Comparison of ENCODE assay signal across 8 cellular contexts in genomic region chr5:135398855-135399837, GRCh38. TPM values are rescaled to one million over a fixed set of nuclear protein-coding genes. Genes with fewer than 3 reads are reported as not detected.
DNase-seq lines count a peak whose midpoint lies in the region; ATAC-seq, FAIRE-seq and TF ChIP-seq lines count a peak whose summit lies in the region.

TSS of gene MACROH2A1 (minus strand) at chr5:135399231. CDS start at chr5:135389093, 10,138 bp downstream.

- ATAC-seq in HG02571 (IDR thresholded peaks at IDR 0.05; ENCODE audit: unreplicated experiment) = peak; percentile 87

- H3K36me3 Mint-ChIP-seq in astrocyte (ENCODE audit: low read depth, unreplicated experiment) = peaks cover 2% of the 10 kb centered on the region

- H3K27ac Mint-ChIP-seq in astrocyte (ENCODE audit: unreplicated experiment) = peak within 1 kb of the TSS; percentile 94

- no peaks in the 10 kb centered on the region for H3K9me3 ChIP-seq in astrocyte (ENCODE audit: insufficient read depth, low read depth, low read length)
- H3K9me3 ChIP-seq in hepatocyte (ENCODE audit: low read depth) = no peaks in the 10 kb centered on the region

- TF ChIP-seq CTCF in astrocyte (IDR thresholded peaks at IDR 0.05; ENCODE audit: insufficient read depth, low read depth, low read length) (no peak), hepatocyte (IDR thresholded peaks at IDR 0.05; ENCODE audit: poor library complexity) (no peak), retinal pigment epithelial cell (conservative IDR thresholded peaks at IDR 0.05; ENCODE audit: low read depth, low read length) (no peak)

- H3K79me2 ChIP-seq in astrocyte (ENCODE audit: insufficient read depth, low read length) (peaks cover 55% of the 10 kb centered on the region), hepatocyte (peaks cover 57% of the 10 kb centered on the region)

- H2AFZ ChIP-seq in astrocyte (ENCODE audit: low read depth, low read length) (peak within 1 kb of the TSS; percentile 97), hepatocyte (peak within 1 kb of the TSS; percentile 90)

- DNase-seq in GM12891 (ENCODE audit: insufficient read length, low spot score) (peak; percentile 78), NCI-H1105 treated with DMSO at 0.1 percent for 48 hours (lab: John Stamatoyannopoulos, UW) (peak; percentile 54), T-helper 9 cell (peak; percentile 73), astrocyte (ENCODE audit: low read depth) (peak; percentile 68), hepatocyte (ENCODE audit: low spot score) (peak; percentile 95), retinal pigment epithelial cell (ENCODE audit: low read depth) (peak; percentile 45), KG1 (lab: John Stamatoyannopoulos, UW) (no peak)

- H3K27ac ChIP-seq in astrocyte (ENCODE audit: low read depth, low read length) = peak within 1 kb of the TSS; percentile 87
- H3K27ac ChIP-seq in hepatocyte = peak within 1 kb of the TSS; percentile 99

- FAIRE-seq in GM12891 (lab: Jason Lieb, UNC) (peak; percentile 90), astrocyte (lab: Jason Lieb, UNC) (no peak)

- H3K9me2 ChIP-seq in hepatocyte (replicated peaks; ENCODE audit: insufficient read depth) = no peaks in the 10 kb centered on the region

- H3K27me3 Mint-ChIP-seq in astrocyte (ENCODE audit: low read depth, unreplicated experiment) = peaks cover 3% of the 10 kb centered on the region

- TF ChIP-seq POLR2A in GM12891 (IDR thresholded peaks at IDR 0.05; ENCODE audit: low read depth, low read length) = peak; percentile 64; the same call in 1 of the 2 replicates

- H3K4me1 Mint-ChIP-seq in astrocyte (ENCODE audit: low read depth, unreplicated experiment) = peaks cover 35% of the 10 kb centered on the region

- peaks cover 30% of the 10 kb centered on the region for H3K4me1 ChIP-seq in astrocyte (ENCODE audit: insufficient read depth, low read length)
- peaks cover 45% of the 10 kb centered on the region for H3K4me1 ChIP-seq in hepatocyte (ENCODE audit: insufficient read depth)

- H3K27me3 ChIP-seq in astrocyte (ENCODE audit: insufficient read depth, low read length) = no peaks in the 10 kb centered on the region
- H3K27me3 ChIP-seq in hepatocyte = no peaks in the 10 kb centered on the region

- H4K20me1 ChIP-seq in astrocyte (ENCODE audit: insufficient read depth, low read length) (peaks cover 42% of the 10 kb centered on the region), hepatocyte (ENCODE audit: insufficient read depth, poor library complexity, severe bottlenecking) (peaks cover 40% of the 10 kb centered on the region)

- H3K9ac ChIP-seq in astrocyte (ENCODE audit: low read length) = peak within 1 kb of the TSS; percentile 96

- 5% methylated on average over 47 of the region's 111 CpGs for WGBS in hepatocyte (ENCODE audit: low lambda C conversion rate, missing lambda C conversion rate)

- H3K4me3 ChIP-seq in astrocyte (ENCODE audit: insufficient read depth, low read depth, low read length) (peak within 1 kb of the TSS; percentile 79), hepatocyte (peak within 1 kb of the TSS; percentile 96), retinal pigment epithelial cell (ENCODE audit: low read length) (peak within 1 kb of the TSS; percentile 78)

- H3K9me3 Mint-ChIP-seq in astrocyte (ENCODE audit: unreplicated experiment) = no peaks in the 10 kb centered on the region

- H3K36me3 ChIP-seq in astrocyte (ENCODE audit: insufficient read depth, low read length) (no peaks in the 10 kb centered on the region), hepatocyte (replicated peaks; ENCODE audit: insufficient read depth, low read depth) (no peaks in the 10 kb centered on the region)

- peak within 1 kb of the TSS; percentile 94 for H3K4me3 Mint-ChIP-seq in astrocyte (ENCODE audit: unreplicated experiment)

- H3K4me2 ChIP-seq in astrocyte (ENCODE audit: low read length) (peak within 1 kb of the TSS; percentile 98), hepatocyte (peak within 1 kb of the TSS; percentile 86)

TF ChIP-seq in GM12891, 5 proteins besides CTCF, POLR2A, EP300 and RAD21:
- TF ChIP-seq SPI1 (IDR thresholded peaks at IDR 0.05; ENCODE audit: low read depth, low read length) = no peak
- TF ChIP-seq TAF1 (IDR thresholded peaks at IDR 0.05; ENCODE audit: low read depth, low read length) = peak; percentile 74
- TF ChIP-seq POU2F2 (IDR thresholded peaks at IDR 0.05; ENCODE audit: low read depth, low read length) = peak; percentile 6; the same call in 1 of the 2 replicates
- TF ChIP-seq POLR2AphosphoS5 (IDR thresholded peaks at IDR 0.05; ENCODE audit: low read depth, low read length) = peak; percentile 78
- peak; percentile 80 for TF ChIP-seq PAX5 (IDR thresholded peaks at IDR 0.05; ENCODE audit: insufficient read depth, low read length, severe bottlenecking)

RNA-seq across cellular contexts. Expression of gene MACROH2A1, which starts in this region (rescaled TPM):
- polyA plus RNA-seq in GM12891 (2012; ENCODE audit: low read depth, missing spikeins) = 86.5 TPM
- total RNA-seq in astrocyte = 121 and 143 TPM in 2 replicates
- total RNA-seq in hepatocyte = 304 and 311 TPM in 2 replicates
- polyA plus RNA-seq in hepatocyte = 180 and 198 TPM in 2 replicates
